Comparison of ENCODE assay signal across 8 cellular contexts in the genomic region with DNA sequence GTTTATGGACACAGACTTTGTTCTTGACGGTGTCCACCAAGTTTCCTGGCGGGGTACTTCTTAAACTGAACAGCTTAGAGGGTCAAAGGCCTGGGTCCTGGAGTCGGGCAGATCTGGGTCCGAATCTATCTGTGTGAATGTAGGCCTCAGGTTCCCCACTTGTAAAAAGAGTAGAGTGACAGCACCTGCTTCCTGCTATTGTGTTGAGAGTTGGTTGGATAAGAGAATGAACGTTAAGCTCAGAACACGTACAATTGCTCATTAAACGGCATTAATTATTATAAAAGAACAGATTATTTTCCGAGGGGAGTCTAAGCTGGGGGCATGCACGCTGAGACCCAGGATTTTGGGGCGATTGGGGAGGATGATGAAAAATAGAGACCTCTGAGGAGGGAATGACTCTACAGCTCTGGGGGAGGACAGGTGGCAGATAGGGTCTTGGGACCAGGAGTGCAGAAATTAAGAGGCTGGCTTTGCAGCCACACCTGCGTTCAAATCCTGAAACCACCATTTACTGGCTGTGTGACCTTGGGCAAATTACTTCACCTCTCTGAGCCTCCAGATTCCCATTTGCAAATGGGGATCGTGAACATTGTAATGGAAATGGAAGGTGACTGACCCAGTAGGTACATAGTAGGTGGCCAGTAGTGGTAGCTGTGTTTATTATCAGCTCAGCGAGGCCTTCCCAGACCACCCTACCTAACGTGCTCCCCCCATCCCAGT. TPM values are rescaled to one million over a fixed set of nuclear protein-coding genes. Genes with fewer than 3 reads are reported as not detected.
A peak's percentile ranks its signal among the peaks of the same experiment; 100 is the strongest.
DNase-seq lines count a peak whose midpoint lies in the region; ATAC-seq, FAIRE-seq and TF ChIP-seq lines count a peak whose summit lies in the region.

No MANE protein-coding gene starts in this region.

- CTCF ChIA-PET in A549 (lab: Yijun Ruan, JAX): interaction anchor here (1.4 to 12.2 kb wide), 4 partner anchors 8 to 311 kb away, joined by 3 to 284 read pairs (median 10); a partner anchor contains a TSS
- CTCF ChIA-PET in mammary epithelial cell (lab: Charles Lee; ENCODE audit: low non-redundant PET): interaction anchor here (0.5 kb wide), 1 partner anchor 310 kb away, joined by 3 read pairs; no protein-coding TSS in a partner anchor
- CTCF ChIA-PET in GM10248 (lab: Yijun Ruan, JAX): interaction anchor here (0.7 to 17.8 kb wide), 5 partner anchors 8 to 30 kb away, joined by 3 to 305 read pairs (median 3); no protein-coding TSS in a partner anchor

- TF ChIP-seq CTCF in A549 (IDR thresholded peaks at IDR 0.05) (no peak), HL-60 (IDR thresholded peaks at IDR 0.05; ENCODE audit: insufficient read depth, low read length) (no peak), mammary epithelial cell (conservative IDR thresholded peaks at IDR 0.05 in 1 of 2, IDR thresholded peaks at IDR 0.05 in 1 of 2; ENCODE audit: extremely low read depth in 1 of 2, insufficient read depth in 1 of 2, low read depth in 1 of 2, low read length in 2 of 2) (no peak), GM10248 (IDR thresholded peaks at IDR 0.05; ENCODE audit: control extremely low read depth, extremely low read depth, low read depth, missing control alignments) (no peak), D721Med (IDR thresholded peaks at IDR 0.05; ENCODE audit: insufficient read depth, missing control alignments) (no peak)

- TF ChIP-seq EP300 in A549 (IDR thresholded peaks at IDR 0.05): no peak

- H3K4me3 ChIP-seq in A549: peak overlapping the region; percentile 87
- peak overlapping the region; percentile 94 for H3K4me3 ChIP-seq in HL-60 (replicated peaks; ENCODE audit: insufficient read depth, low read length)
- H3K4me3 ChIP-seq in mammary epithelial cell (replicated peaks in 1 of 3; ENCODE audit: insufficient read depth in 1 of 3, low read depth in 2 of 3, low read length in 3 of 3): peak overlapping the region; percentile 82 to 92 (median 89)
- H3K4me3 ChIP-seq in mucosa of rectum (ENCODE audit: low read length in 2 of 2): peak overlapping the region; percentile 86 to 88

- FAIRE-seq in A549 (lab: Jason Lieb, UNC): no peak
- FAIRE-seq in D721Med (lab: Jason Lieb, UNC): no peak

- TF ChIP-seq RAD21 in A549 (conservative IDR thresholded peaks at IDR 0.05 in 1 of 2, IDR thresholded peaks at IDR 0.05 in 1 of 2): no peak

- H3K36me3 ChIP-seq in mammary epithelial cell (ENCODE audit: insufficient read depth, low read length) (no peaks in the 10 kb centered on the region), mucosa of rectum (ENCODE audit: control insufficient read depth in 2 of 2, insufficient read depth in 2 of 2, low read length in 2 of 2) (no peaks in the 10 kb centered on the region)

- intact Hi-C loops in mammary epithelial cell (cut with micrococcal nuclease): no loop called here

- POLR2A ChIA-PET in A549 (lab: Yijun Ruan, JAX): interaction anchor here (0.8 to 1.5 kb wide), 2 partner anchors 201 to 311 kb away, joined by 3 to 8 read pairs; a partner anchor contains a TSS
- POLR2A ChIA-PET in GM10248 (lab: Yijun Ruan, JAX): interaction anchor here (0.7 to 1.6 kb wide), 3 partner anchors 108 to 310 kb away, joined by 3 to 6 read pairs (median 4); a partner anchor contains a TSS

- H2AFZ ChIP-seq in mammary epithelial cell (ENCODE audit: low read depth, low read length): peak overlapping the region; percentile 89

- H3K27me3 ChIP-seq in HL-60 (ENCODE audit: insufficient read depth, poor library complexity, severe bottlenecking): no peaks in the 10 kb centered on the region
- H3K27me3 ChIP-seq in mammary epithelial cell (ENCODE audit: insufficient read depth, low read length): no peaks in the 10 kb centered on the region
- no peaks in the 10 kb centered on the region for H3K27me3 ChIP-seq in mucosa of rectum (ENCODE audit: control insufficient read depth in 2 of 2, insufficient read depth in 2 of 2, low read length in 2 of 2)

- H3K27ac ChIP-seq in A549 (peak overlapping the region; percentile 80 to 90), HL-60 (replicated peaks) (peak overlapping the region; percentile 74), mammary epithelial cell (ENCODE audit: insufficient read depth, low read depth, low read length) (peak overlapping the region; percentile 54), mucosa of rectum (ENCODE audit: low read depth in 2 of 2, low read length in 2 of 2) (peak overlapping the region in 1 of 2 donors; percentile 74)

- ATAC-seq in A549 (no peak), GM21737 (IDR thresholded peaks at IDR 0.05; ENCODE audit: unreplicated experiment) (no peak)

- no peak for DNase-seq in A549 (ENCODE audit: low read depth in 1 of 2, low spot score in 1 of 2)
- DNase-seq in HL-60 (ENCODE audit: low read depth in 1 of 2, low spot score in 1 of 2): no peak
- no peak for DNase-seq in mammary epithelial cell
- DNase-seq in GM10248 (ENCODE audit: extremely low spot score): no peak
- no peak for DNase-seq in NCI-H82 (lab: John Stamatoyannopoulos, UW)
- no peak for DNase-seq in D721Med (ENCODE audit: insufficient read length, low spot score)

- peaks cover 75% of the 10 kb centered on the region for H3K79me2 ChIP-seq in mammary epithelial cell (ENCODE audit: insufficient read depth, low read length)

- H3K4me2 ChIP-seq in A549 (peak overlapping the region; percentile 82), mammary epithelial cell (ENCODE audit: insufficient read depth, low read depth, low read length) (peak overlapping the region; percentile 85)

- H3K9ac ChIP-seq in mammary epithelial cell (ENCODE audit: insufficient read depth, low read length) (peak overlapping the region; percentile 62), mucosa of rectum (ENCODE audit: low read depth in 1 of 2, low read length in 2 of 2) (peak overlapping the region; percentile 76 to 84)

- H3K9me3 ChIP-seq in A549 (no peaks in the 10 kb centered on the region), mammary epithelial cell (replicated peaks; ENCODE audit: insufficient read depth, low read length) (no peaks in the 10 kb centered on the region), mucosa of rectum (ENCODE audit: control insufficient read depth in 2 of 2, low read length in 2 of 2) (no peaks in the 10 kb centered on the region)

- dilution Hi-C loops in mammary epithelial cell (cut with HindIII; ENCODE audit: low sequenced_read_pairs): no loop called here

- H3K4me1 ChIP-seq in A549: peaks cover 36% of the 10 kb centered on the region
- peaks cover 61% of the 10 kb centered on the region for H3K4me1 ChIP-seq in mammary epithelial cell (ENCODE audit: insufficient read depth, low read length)
- H3K4me1 ChIP-seq in mucosa of rectum (ENCODE audit: control insufficient read depth in 2 of 2, insufficient read depth in 2 of 2, low read length in 2 of 2): peaks cover 27 to 31% of the 10 kb centered on the region in 2 donors

- BruUV-seq in mammary epithelial cell (replicated peaks; lab: Mats Ljungman, UMichigan): no TSS peak

- 21% methylated on average over 14 of the region's 14 CpGs for WGBS in A549 (ENCODE audit: missing lambda C conversion rate)
- 20% methylated on average over 11 of the region's 14 CpGs for WGBS in mammary epithelial cell (ENCODE audit: low coverage, missing lambda C conversion rate)

- H4K20me1 ChIP-seq in mammary epithelial cell (ENCODE audit: insufficient read depth, low read length): peaks cover 2% of the 10 kb centered on the region

- in situ Hi-C loops in mammary epithelial cell (cut with MboI; ENCODE audit: low sequenced_read_pairs in 2 of 2): no loop called here

- TF ChIP-seq POLR2A in A549 (IDR thresholded peaks at IDR 0.05; ENCODE audit: low read length): no peak

TF ChIP-seq in A549, 52 proteins besides CTCF, POLR2A, EP300 and RAD21 (continues in another document):
- TF ChIP-seq KDM1A (IDR thresholded peaks at IDR 0.05; ENCODE audit: low read depth) (no peak), RARB (CRISPR knock-in tag; IDR thresholded peaks at IDR 0.05) (no peak), TFCP2L1 (CRISPR knock-in tag; IDR thresholded peaks at IDR 0.05) (no peak), CHD2 (IDR thresholded peaks at IDR 0.05; ENCODE audit: low read length, partially characterized antibody) (no peak), ZFP36 (IDR thresholded peaks at IDR 0.05; ENCODE audit: borderline replicate concordance, partially characterized antibody) (peak; percentile 19), HDAC2 (IDR thresholded peaks at IDR 0.05) (no peak), FOSL2 (IDR thresholded peaks at IDR 0.05) (no peak), FOSL2 (CRISPR knock-in tag; IDR thresholded peaks at IDR 0.05) (no peak), GATA3 (IDR thresholded peaks at IDR 0.05; ENCODE audit: borderline replicate concordance) (no peak), RCOR1 (IDR thresholded peaks at IDR 0.05; ENCODE audit: low read depth, low read length) (no peak), CHD4 (IDR thresholded peaks at IDR 0.05; ENCODE audit: borderline replicate concordance) (0 out of 2 replicates have a peak, but pooled peaks have one; percentile 14)
- TF ChIP-seq, protein P1, sequence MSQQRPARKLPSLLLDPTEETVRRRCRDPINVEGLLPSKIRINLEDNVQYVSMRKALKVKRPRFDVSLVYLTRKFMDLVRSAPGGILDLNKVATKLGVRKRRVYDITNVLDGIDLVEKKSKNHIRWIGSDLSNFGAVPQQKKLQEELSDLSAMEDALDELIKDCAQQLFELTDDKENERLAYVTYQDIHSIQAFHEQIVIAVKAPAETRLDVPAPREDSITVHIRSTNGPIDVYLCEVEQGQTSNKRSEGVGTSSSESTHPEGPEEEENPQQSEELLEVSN (IDR thresholded peaks at IDR 0.05; ENCODE audit: borderline replicate concordance, low read depth): no peak
- TF ChIP-seq, protein P2, sequence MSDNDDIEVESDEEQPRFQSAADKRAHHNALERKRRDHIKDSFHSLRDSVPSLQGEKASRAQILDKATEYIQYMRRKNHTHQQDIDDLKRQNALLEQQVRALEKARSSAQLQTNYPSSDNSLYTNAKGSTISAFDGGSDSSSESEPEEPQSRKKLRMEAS (IDR thresholded peaks at IDR 0.05): no peak

RNA-seq across cellular contexts. Expression of a gene that starts 0.9 kb away (rescaled TPM):
- polyA plus RNA-seq in A549 (2011; rRNA removed) (10.4 and 10.6 TPM in 2 replicates), A549 (2017; fragmentation: RNase III; extraction: RNeasy Plus Mini Kit Qiagen cat#74134 plus additional on column Dnase treatment) (8.3 to 8.5 TPM (median 8.4 TPM) in 3 replicates), mammary epithelial cell (15.8 TPM)
- polyA plus RNA-seq in A549 (2012; cell fraction: cytosol; rRNA removed): 8.6 and 10.8 TPM in 2 replicates
- polyA plus RNA-seq in A549 (2012; cell fraction: nucleus; rRNA removed): 14.2 and 15.6 TPM in 2 replicates
- polyA minus RNA-seq in A549 (2011; rRNA and poly(A)+ RNA removed): 27.4 and 34.2 TPM in 2 replicates
- 10 to 100 TPM; 36.4 to 46.3 TPM for total RNA-seq in mammary epithelial cell
- 67.8 TPM for polyA minus RNA-seq in mammary epithelial cell

RNA-seq across cellular contexts. Expression of a gene that starts 3.0 kb away (rescaled TPM):
- polyA plus RNA-seq in A549 (2011; rRNA removed) (22.0 and 27.1 TPM in 2 replicates), A549 (2017; fragmentation: RNase III; extraction: RNeasy Plus Mini Kit Qiagen cat#74134 plus additional on column Dnase treatment) (31.9 to 34.0 TPM (median 33.0 TPM) in 3 replicates), mammary epithelial cell (49.3 TPM)
- polyA plus RNA-seq in A549 (2012; cell fraction: cytosol; rRNA removed): 45.9 and 57.8 TPM in 2 replicates
- 45.3 and 46.2 TPM in 2 replicates for polyA plus RNA-seq in A549 (2012; cell fraction: nucleus; rRNA removed)
- 16.8 and 26.1 TPM in 2 replicates for polyA minus RNA-seq in A549 (2011; rRNA and poly(A)+ RNA removed)
- total RNA-seq in mammary epithelial cell: 10 to 100 TPM; 34.4 to 42.5 TPM
- 21.1 TPM for polyA minus RNA-seq in mammary epithelial cell
